Comparison of ENCODE assay signal across 12 cellular contexts in the genomic region with DNA sequence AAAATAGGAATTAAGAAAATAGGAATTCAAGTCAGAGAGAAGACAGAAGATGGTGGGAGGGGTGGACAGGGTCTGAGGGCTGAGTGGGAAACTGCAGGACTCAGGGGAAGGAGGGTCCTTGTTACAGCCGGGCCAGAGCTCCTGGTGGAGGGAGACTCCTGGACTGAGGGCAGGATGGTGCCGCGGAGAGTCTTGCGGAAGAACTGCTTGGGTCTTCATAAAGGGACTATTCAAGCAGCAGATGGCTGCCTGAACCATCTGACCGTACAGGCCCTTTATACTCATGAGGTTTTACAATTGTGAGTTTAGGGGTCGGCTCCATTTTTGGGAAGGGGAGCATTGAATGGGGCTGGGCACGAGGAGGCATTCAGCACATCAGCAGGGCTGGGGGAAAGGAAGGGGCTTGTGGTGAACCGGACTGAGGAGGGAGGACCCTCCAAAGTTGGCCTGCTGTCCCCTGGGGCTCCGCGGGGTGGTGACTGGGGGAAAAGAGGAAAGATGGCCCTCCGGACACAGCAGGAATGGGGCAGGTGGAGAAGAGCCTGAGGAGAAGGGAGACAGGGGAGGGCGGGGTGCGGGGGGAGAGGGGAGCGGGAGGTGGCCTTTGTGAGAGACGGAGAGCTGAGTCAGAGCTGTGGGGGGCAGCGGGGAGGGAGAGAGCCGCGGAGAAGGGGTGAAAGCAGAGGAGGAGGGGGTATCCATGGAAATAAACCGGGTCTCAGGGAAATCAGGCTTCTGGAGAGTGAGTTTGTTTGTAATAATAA. TPM values are rescaled to one million over a fixed set of nuclear protein-coding genes. Genes with fewer than 3 reads are reported as not detected.
DNase-seq lines count a peak whose midpoint lies in the region; ATAC-seq, FAIRE-seq and TF ChIP-seq lines count a peak whose summit lies in the region.
"Had no signal": no experiment of that assay in that cellular context is flagged by ENCODE, and none has a peak within 500 bp of the region (broad histone marks: within the 10 kb centered on the region; RNA-seq: fewer than 3 reads in every experiment).

No MANE protein-coding gene starts in this region.

- H3K4me3 ChIP-seq in K562 = no peak overlapping the region

- FAIRE-seq in K562 (lab: Jason Lieb, UNC) = no peak

- H3K36me3 ChIP-seq in K562 (ENCODE audit: control insufficient read depth, insufficient read depth, low read length) = no peaks in the 10 kb centered on the region
- H3K36me3 ChIP-seq: tibial artery had no signal

- H3K4me1 Mint-ChIP-seq in CD14-positive monocyte = peaks cover 26% of the 10 kb centered on the region
- peaks cover 0 to 2% (median 0%) of the 10 kb centered on the region in 3 donors for H3K4me1 Mint-ChIP-seq in IgD-negative memory B cell

- no peak for DNase-seq in CD14-positive monocyte (ENCODE audit: low spot score)
- peak in 3 of 4 experiments; percentile 45 to 55 (median 53) for DNase-seq in K562 (ENCODE audit: extremely low read depth in 1 of 4, low spot score in 3 of 4)
- peak; percentile 72 for DNase-seq in mesenteric fat pad (ENCODE audit: low spot score)
- no peak for DNase-seq in stimulated activated naive CD4-positive, alpha-beta T cell treated with Interleukin-2 at 50 U/mL for 16 hours (lab: John Stamatoyannopoulos, UW)
- DNase-seq in middle frontal gyrus (ENCODE audit: extremely low spot score, low spot score) = no peak
- no peak for DNase-seq in GM10266 (ENCODE audit: extremely low spot score)
- DNase-seq: activated CD4-positive, alpha-beta T cell treated with anti-CD3 and anti-CD28 coated beads, Interleukin-2, amount 50 U/mL, for 48 hours; OCI-M1; stimulated activated CD4-positive, alpha-beta T cell treated with anti-CD3 and anti-CD28 coated beads, Interleukin-12 subunit alpha, Interleukin-12 subunit beta, amount 100 ng/mL, for 4 hours; tibial artery had no signal

- H3K27ac ChIP-seq in K562 (ENCODE audit: extremely low read depth, low read depth, low read length) = no peak overlapping the region
- H3K27ac ChIP-seq: tibial artery had no signal

- no peak for TF ChIP-seq EP300 in K562 (IDR thresholded peaks at IDR 0.05; ENCODE audit: low read length)

- no peak for TF ChIP-seq POLR2A in K562 (conservative IDR thresholded peaks at IDR 0.05)

- peaks cover 74 to 75% of the 10 kb centered on the region in 2 experiments for H3K27me3 ChIP-seq in K562 (ENCODE audit: control insufficient read depth in 2 of 2, insufficient read depth in 2 of 2, low read length in 2 of 2)

- H3K9me3 Mint-ChIP-seq in CD14-positive monocyte (peaks cover 0 to 21% (median 6%) of the 10 kb centered on the region in 7 donors), IgD-negative memory B cell (peaks cover 0 to 4% (median 0%) of the 10 kb centered on the region in 3 donors)

- in situ Hi-C loops in K562 (cut with MboI) = no loop called here

- ATAC-seq in K562 (no peak), HG03460 (IDR thresholded peaks at IDR 0.05; ENCODE audit: unreplicated experiment) (no peak)

- H3K9me1 ChIP-seq in K562 (ENCODE audit: control insufficient read depth, insufficient read depth, low read length) = peaks cover 3% of the 10 kb centered on the region

- H3K36me3 Mint-ChIP-seq in CD14-positive monocyte (peaks cover 10 to 14% of the 10 kb centered on the region in 2 donors), IgD-negative memory B cell (peaks cover 1% of the 10 kb centered on the region)

- H3K27ac Mint-ChIP-seq in CD14-positive monocyte (peak overlapping the region in 1 of 7 donors; percentile 0), IgD-negative memory B cell (peak overlapping the region in 1 of 3 donors; percentile 8)

- POLR2A ChIA-PET in K562 (lab: Yijun Ruan, JAX) = interaction anchor here (1.7 kb wide), 1 partner anchor 12 kb away, joined by 7 read pairs; no protein-coding TSS in a partner anchor

- H3K4me3 Mint-ChIP-seq in CD14-positive monocyte (peak overlapping the region; percentile 60 to 82), IgD-negative memory B cell (peak overlapping the region in 3 of 4 donors; percentile 57 to 89 (median 85))

- no peak overlapping the region for H3K4me2 ChIP-seq in K562 (ENCODE audit: insufficient read depth, low read length)

- H2AFZ ChIP-seq in K562 (ENCODE audit: low read depth, low read length) = no peak overlapping the region

- TF ChIP-seq RAD21 in K562 (CRISPR knock-in tag; conservative IDR thresholded peaks at IDR 0.05 in 1 of 2, IDR thresholded peaks at IDR 0.05 in 1 of 2) = no peak

- intact Hi-C loops in CD14-positive monocyte (cut with micrococcal nuclease) (loop anchor here in 1 of 2 donors (10.0 kb wide), 1 partner anchor 54 kb away; no protein-coding TSS in a partner anchor), K562 (cut with micrococcal nuclease) (no loop called here)

- peaks cover 9% of the 10 kb centered on the region; the same call in 1 of the 2 replicates for H4K20me1 ChIP-seq in K562 (replicated peaks; ENCODE audit: control insufficient read depth, insufficient read depth, low read length)

- BruUV-seq in K562 (replicated peaks; lab: Mats Ljungman, UMichigan) = no TSS peak

- no peak overlapping the region for H3K9ac ChIP-seq in K562 (ENCODE audit: insufficient read depth in 1 of 2, low read depth in 2 of 2, low read length in 2 of 2)

- H3K27me3 Mint-ChIP-seq in CD14-positive monocyte (ENCODE audit: low read depth in 3 of 3) (peaks cover 53 to 67% (median 58%) of the 10 kb centered on the region in 3 donors), IgD-negative memory B cell (peaks cover 34% of the 10 kb centered on the region)

- no peaks in the 10 kb centered on the region for H3K79me2 ChIP-seq in K562 (ENCODE audit: control insufficient read depth, insufficient read depth, low read length)

- TF ChIP-seq CTCF in CD14-positive monocyte (IDR thresholded peaks at IDR 0.05) = no peak
- TF ChIP-seq CTCF in K562 (IDR thresholded peaks at IDR 0.05 in 2 of 3, conservative IDR thresholded peaks at IDR 0.05 in 1 of 3; ENCODE audit: insufficient read depth in 2 of 3, low read depth in 1 of 3, low read length in 3 of 3) = no peak
- no peak for TF ChIP-seq CTCF in GM10266 (IDR thresholded peaks at IDR 0.05; ENCODE audit: control insufficient read depth, insufficient read depth, low read depth, missing control alignments)

- H3K9me3 ChIP-seq in K562 (replicated peaks; ENCODE audit: control insufficient read depth, insufficient read depth, low read depth, low read length) = no peaks in the 10 kb centered on the region
- H3K9me3 ChIP-seq: tibial artery had no signal

- CTCF ChIA-PET in K562 (lab: Yijun Ruan, JAX; ENCODE audit: low intra/inter-chr PET ratio) = no interaction called here

- 8% methylated on average over 13 of the region's 19 CpGs for WGBS in K562 (ENCODE audit: insufficient coverage, low coverage, missing lambda C conversion rate)

- peaks cover 0 to 17% of the 10 kb centered on the region in 2 experiments; a peak in 2 of 5 replicates for H3K4me1 ChIP-seq in K562 (replicated peaks in 1 of 2; ENCODE audit: control insufficient read depth in 2 of 2, insufficient read depth in 2 of 2, low read length in 2 of 2)

RNA-seq across cellular contexts. Expression of gene FAM131B, which starts 1.5 kb away (rescaled TPM):
- under 1 TPM in 1 of 2 donors, not detected in 1; 0.72 TPM for polyA plus RNA-seq in CD14-positive monocyte
- 0.38 TPM for polyA plus RNA-seq in IgD-negative memory B cell
- 0.07 TPM in 1 of 2 replicates, not detected in the other for total RNA-seq in K562 (2011; cell fraction: chromatin; rRNA removed; ENCODE audit: low replicate concordance)
- not detected in 2 replicates for total RNA-seq in K562 (2011; cell fraction: nucleolus; rRNA removed)
- not detected in 2 replicates for total RNA-seq in K562 (2011; cell fraction: nucleoplasm; rRNA removed)
- total RNA-seq in K562 (2014; rRNA removed) = not detected in 2 replicates
- not detected in 2 replicates for total RNA-seq in K562 (2014; rRNA removed; fragmentation: Illumina TruSeq; extraction: Trizol)
- not detected in 2 replicates for total RNA-seq in K562 (2015; rRNA removed; fragmentation: Illumina TruSeq; extraction: Trizol)
- total RNA-seq in K562 (2021) = 0.04 TPM in 2 replicates
- polyA plus RNA-seq in K562 (2011; rRNA removed) = 0.03 and 0.11 TPM in 2 replicates
- not detected in 2 replicates for polyA plus RNA-seq in K562 (2011; cell fraction: cytosol; rRNA removed)
- polyA plus RNA-seq in K562 (2011; cell fraction: nucleus; rRNA removed) = 0.09 TPM in 1 of 2 replicates, not detected in the other
- polyA plus RNA-seq in K562 (2012) = 0.03 TPM in 2 replicates
- polyA plus RNA-seq in K562 (2014; fragmentation: Illumina TruSeq; extraction: Trizol) = not detected in 2 replicates
- polyA plus RNA-seq in K562 (2014; fragmentation: Nextera tagmentation; extraction: Ambion mirVana) = not detected
- not detected in 2 replicates for polyA plus RNA-seq in K562 (2014; rRNA removed)
- polyA minus RNA-seq in K562 (2011; rRNA and poly(A)+ RNA removed) = not detected in 2 replicates
- polyA minus RNA-seq in K562 (2011; cell fraction: cytosol; rRNA and poly(A)+ RNA removed) = 0.29 TPM in 1 of 2 replicates, not detected in the other
- polyA minus RNA-seq in K562 (2011; cell fraction: nucleus; rRNA and poly(A)+ RNA removed) = 0.33 TPM in 1 of 2 replicates, not detected in the other
- 1.8 TPM for total RNA-seq in mesenteric fat pad

RNA-seq across cellular contexts. Expression of gene ZYX, which starts 20.2 kb away (rescaled TPM):
- 100 to 1,000 TPM; 198 to 331 TPM for polyA plus RNA-seq in CD14-positive monocyte
- polyA plus RNA-seq in IgD-negative memory B cell = 51.3 TPM
- total RNA-seq in K562 (2011; cell fraction: chromatin; rRNA removed; ENCODE audit: low replicate concordance) = 38.7 and 99.5 TPM in 2 replicates
- 54.7 and 66.9 TPM in 2 replicates for total RNA-seq in K562 (2011; cell fraction: nucleolus; rRNA removed)
- total RNA-seq in K562 (2011; cell fraction: nucleoplasm; rRNA removed) = 41.5 and 64.4 TPM in 2 replicates
- total RNA-seq in K562 (2014; rRNA removed) = 26.9 and 37.8 TPM in 2 replicates
- 9.2 and 11.5 TPM in 2 replicates for total RNA-seq in K562 (2014; rRNA removed; fragmentation: Illumina TruSeq; extraction: Trizol)
- total RNA-seq in K562 (2015; rRNA removed; fragmentation: Illumina TruSeq; extraction: Trizol) = 15.7 and 17.3 TPM in 2 replicates
- total RNA-seq in K562 (2021) = 114 and 130 TPM in 2 replicates
- 9.0 and 18.5 TPM in 2 replicates for polyA plus RNA-seq in K562 (2011; rRNA removed)
- 15.7 and 26.2 TPM in 2 replicates for polyA plus RNA-seq in K562 (2011; cell fraction: cytosol; rRNA removed)
- polyA plus RNA-seq in K562 (2011; cell fraction: nucleus; rRNA removed) = 53.7 and 98.4 TPM in 2 replicates
- 141 and 252 TPM in 2 replicates for polyA plus RNA-seq in K562 (2012)
- 81.7 and 116 TPM in 2 replicates for polyA plus RNA-seq in K562 (2014; fragmentation: Illumina TruSeq; extraction: Trizol)
- 1 to 10 TPM; 1.8 to 3.1 TPM for polyA plus RNA-seq in K562 (2014; fragmentation: Nextera tagmentation; extraction: Ambion mirVana)
- polyA plus RNA-seq in K562 (2014; rRNA removed) = 30.0 and 35.0 TPM in 2 replicates
- polyA minus RNA-seq in K562 (2011; rRNA and poly(A)+ RNA removed) = 8.3 and 9.5 TPM in 2 replicates
- 57.5 and 83.9 TPM in 2 replicates for polyA minus RNA-seq in K562 (2011; cell fraction: cytosol; rRNA and poly(A)+ RNA removed)
- 35.4 and 38.0 TPM in 2 replicates for polyA minus RNA-seq in K562 (2011; cell fraction: nucleus; rRNA and poly(A)+ RNA removed)
- 271 TPM for total RNA-seq in mesenteric fat pad

RNA-seq across cellular contexts. Expression of gene CLCN1, which starts 45.1 kb away (rescaled TPM):
- under 1 TPM; 0.11 to 0.76 TPM for polyA plus RNA-seq in CD14-positive monocyte
- not detected for polyA plus RNA-seq in IgD-negative memory B cell
- not detected in 2 replicates for total RNA-seq in K562 (2011; cell fraction: chromatin; rRNA removed; ENCODE audit: low replicate concordance)
- total RNA-seq in K562 (2011; cell fraction: nucleolus; rRNA removed) = not detected in 2 replicates
- not detected in 2 replicates for total RNA-seq in K562 (2011; cell fraction: nucleoplasm; rRNA removed)
- not detected in 2 replicates for total RNA-seq in K562 (2014; rRNA removed)
- 0.11 TPM in 1 of 2 replicates, not detected in the other for total RNA-seq in K562 (2014; rRNA removed; fragmentation: Illumina TruSeq; extraction: Trizol)
- 0.04 TPM in 1 of 2 replicates, not detected in the other for total RNA-seq in K562 (2015; rRNA removed; fragmentation: Illumina TruSeq; extraction: Trizol)
- not detected in 2 replicates for total RNA-seq in K562 (2021)
- 0.04 TPM in 1 of 2 replicates, not detected in the other for polyA plus RNA-seq in K562 (2011; rRNA removed)
- polyA plus RNA-seq in K562 (2011; cell fraction: cytosol; rRNA removed) = 0.24 TPM in 1 of 2 replicates, not detected in the other
- not detected in 2 replicates for polyA plus RNA-seq in K562 (2011; cell fraction: nucleus; rRNA removed)
- polyA plus RNA-seq in K562 (2012) = 0.04 and 0.32 TPM in 2 replicates
- not detected in 2 replicates for polyA plus RNA-seq in K562 (2014; fragmentation: Illumina TruSeq; extraction: Trizol)
- polyA plus RNA-seq in K562 (2014; fragmentation: Nextera tagmentation; extraction: Ambion mirVana) = under 1 TPM in 1 of 2 experiments, not detected in 1; 0.07 TPM
- polyA plus RNA-seq in K562 (2014; rRNA removed) = 0.01 and 0.09 TPM in 2 replicates
- not detected in 2 replicates for polyA minus RNA-seq in K562 (2011; rRNA and poly(A)+ RNA removed)
- polyA minus RNA-seq in K562 (2011; cell fraction: cytosol; rRNA and poly(A)+ RNA removed) = not detected in 2 replicates
- 0.13 TPM in 1 of 2 replicates, not detected in the other for polyA minus RNA-seq in K562 (2011; cell fraction: nucleus; rRNA and poly(A)+ RNA removed)
- 0.22 TPM for total RNA-seq in mesenteric fat pad

RNA-seq across cellular contexts. Expression of gene EPHA1, which starts 47.7 kb away (rescaled TPM):
- polyA plus RNA-seq in CD14-positive monocyte = under 1 TPM in 1 of 2 donors, not detected in 1; 0.50 TPM
- 0.80 TPM for polyA plus RNA-seq in IgD-negative memory B cell
- total RNA-seq in K562 (2011; cell fraction: chromatin; rRNA removed; ENCODE audit: low replicate concordance) = 0.37 TPM in 1 of 2 replicates, not detected in the other
- 0.26 and 0.67 TPM in 2 replicates for total RNA-seq in K562 (2011; cell fraction: nucleolus; rRNA removed)
- 0.37 TPM in 1 of 2 replicates, not detected in the other for total RNA-seq in K562 (2011; cell fraction: nucleoplasm; rRNA removed)
- total RNA-seq in K562 (2014; rRNA removed) = not detected in 2 replicates
- not detected in 2 replicates for total RNA-seq in K562 (2014; rRNA removed; fragmentation: Illumina TruSeq; extraction: Trizol)
- total RNA-seq in K562 (2015; rRNA removed; fragmentation: Illumina TruSeq; extraction: Trizol) = not detected in 2 replicates
- 0.22 and 0.25 TPM in 2 replicates for total RNA-seq in K562 (2021)
- 0.07 and 0.32 TPM in 2 replicates for polyA plus RNA-seq in K562 (2011; rRNA removed)
- polyA plus RNA-seq in K562 (2011; cell fraction: cytosol; rRNA removed) = 0.03 and 0.39 TPM in 2 replicates
- polyA plus RNA-seq in K562 (2011; cell fraction: nucleus; rRNA removed) = 0.25 and 1.1 TPM in 2 replicates
- 2.7 and 3.5 TPM in 2 replicates for polyA plus RNA-seq in K562 (2012)
- not detected in 2 replicates for polyA plus RNA-seq in K562 (2014; fragmentation: Illumina TruSeq; extraction: Trizol)
- not detected for polyA plus RNA-seq in K562 (2014; fragmentation: Nextera tagmentation; extraction: Ambion mirVana)
- 0.05 and 0.57 TPM in 2 replicates for polyA plus RNA-seq in K562 (2014; rRNA removed)
- 0.14 TPM in 1 of 2 replicates, not detected in the other for polyA minus RNA-seq in K562 (2011; rRNA and poly(A)+ RNA removed)
- polyA minus RNA-seq in K562 (2011; cell fraction: cytosol; rRNA and poly(A)+ RNA removed) = not detected in 2 replicates
- 0.54 TPM in 1 of 2 replicates, not detected in the other for polyA minus RNA-seq in K562 (2011; cell fraction: nucleus; rRNA and poly(A)+ RNA removed)
- 0.22 TPM for total RNA-seq in mesenteric fat pad

Comparison
In these comparisons a context has a peak if more than half of its experiments do, and no peak if none do; other contexts are left out.
1. DNase-seq: peak in K562 (3 of 4) and mesenteric fat pad (single experiment); none in CD14-positive monocyte (single experiment), stimulated activated naive CD4-positive, alpha-beta T cell treated with Interleukin-2 at 50 U/mL for 16 hours (single experiment), middle frontal gyrus (single experiment) and GM10266 (single experiment).